18 cellular contexts compared by ENCODE assay signal in the genomic region with DNA sequence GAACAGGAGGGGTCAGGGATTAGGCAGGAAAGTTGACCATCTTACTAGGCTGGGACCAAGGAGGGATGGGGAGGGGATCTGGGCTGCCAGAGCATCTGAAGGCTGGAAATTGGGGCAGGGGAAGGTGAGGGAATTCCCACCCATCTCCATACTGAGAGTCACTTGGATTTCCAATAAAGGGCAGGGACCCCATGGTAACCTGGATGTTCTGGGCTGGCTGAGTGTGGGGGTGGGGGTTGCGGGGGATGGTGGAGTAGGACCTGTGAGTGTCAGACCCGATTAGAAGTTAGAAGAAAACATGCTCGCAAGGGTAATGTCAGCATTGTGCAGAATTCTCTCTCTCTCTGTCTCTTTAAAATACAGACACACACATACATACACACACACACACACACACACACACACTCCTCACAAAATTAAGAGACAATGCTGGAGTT. TPM values are rescaled to one million over a fixed set of nuclear protein-coding genes. Genes with fewer than 3 reads are reported as not detected.
DNase-seq lines count a peak whose midpoint lies in the region; ATAC-seq and TF ChIP-seq lines count a peak whose summit lies in the region.
"Had no signal": no experiment of that assay in that cellular context is flagged by ENCODE, and none has a peak within 500 bp of the region (broad histone marks: within the 10 kb centered on the region; RNA-seq: fewer than 3 reads in every experiment).

No MANE protein-coding gene starts in this region.

- no peak overlapping the region for H2AK5ac ChIP-seq in mesenchymal stem cell (ENCODE audit: low read length, severe bottlenecking)

- no peaks in the 10 kb centered on the region for H3K9me3 ChIP-seq in adipocyte (ENCODE audit: control insufficient read depth, low read length)
- H3K9me3 ChIP-seq in mesenchymal stem cell (ENCODE audit: control insufficient read depth, low read length): no peaks in the 10 kb centered on the region
- H3K9me3 ChIP-seq: neutrophil, tibial nerve had no signal

- no peak overlapping the region for H2AFZ ChIP-seq in mesenchymal stem cell (ENCODE audit: low read depth, low read length)

- H3K36me3 Mint-ChIP-seq in stimulated activated naive CD8-positive, alpha-beta T cell treated with anti-CD3 and anti-CD28 coated beads, Interleukin-15, Interleukin-2, amounts not matched to agents 100 ng/mL and 50 ng/mL, for 24 hours (ENCODE audit: low read depth): no peaks in the 10 kb centered on the region
- H3K36me3 Mint-ChIP-seq: activated CD8-positive, alpha-beta memory T cell treated with anti-CD3 and anti-CD28 coated beads, Interleukin-2, amount 10 ng/mL, durations not matched to agents 7 days and 5 days; activated naive CD4-positive, alpha-beta T cell treated with anti-CD3 and anti-CD28 coated beads, Interleukin-2, amount 10 ng/mL, durations not matched to agents 7 days and 5 days; memory B cell had no signal

- peaks cover 22% of the 10 kb centered on the region for H3K4me1 ChIP-seq in adipocyte (ENCODE audit: control insufficient read depth, insufficient read depth, low read length)
- peaks cover 6% of the 10 kb centered on the region for H3K4me1 ChIP-seq in mesenchymal stem cell (ENCODE audit: control insufficient read depth, insufficient read depth, low read depth, low read length)

- no peak overlapping the region for H3K18ac ChIP-seq in mesenchymal stem cell (ENCODE audit: low read depth in 1 of 2, low read length in 2 of 2)

- H3K23ac ChIP-seq in mesenchymal stem cell (ENCODE audit: low read length in 2 of 2): no peak overlapping the region

- H3K27me3 ChIP-seq in adipocyte (replicated peaks; ENCODE audit: control insufficient read depth, insufficient read depth, low read length) (no peaks in the 10 kb centered on the region), mesenchymal stem cell (ENCODE audit: control insufficient read depth in 1 of 2, insufficient read depth in 1 of 2, low read length in 2 of 2) (no peaks in the 10 kb centered on the region)
- H3K27me3 ChIP-seq: neutrophil, tibial nerve had no signal

- H3K4me3 ChIP-seq in adipocyte (ENCODE audit: low read length): peak overlapping the region; percentile 57
- no peak overlapping the region for H3K4me3 ChIP-seq in mesenchymal stem cell (ENCODE audit: insufficient read depth in 1 of 2, low read depth in 1 of 2, low read length in 2 of 2)
- H3K4me3 ChIP-seq: tibial nerve had no signal

- peak overlapping the region in 1 of 2 experiments; percentile 48 for H3K14ac ChIP-seq in mesenchymal stem cell (ENCODE audit: low read length in 2 of 2)

- H3K79me1 ChIP-seq in mesenchymal stem cell (replicated peaks; ENCODE audit: low read length, poor library complexity, severe bottlenecking): no peaks in the 10 kb centered on the region

- H3K4ac ChIP-seq in mesenchymal stem cell (ENCODE audit: low read depth in 1 of 2, low read length in 2 of 2): no peak overlapping the region

- WGBS in mesenchymal stem cell: no CpG with 5 or more reads among the region's 3 CpGs

- H2BK12ac ChIP-seq in mesenchymal stem cell (ENCODE audit: low read length in 2 of 2): no peak overlapping the region

- H3K36me3 ChIP-seq in adipocyte (ENCODE audit: control insufficient read depth, insufficient read depth, low read length, severe bottlenecking) (no peaks in the 10 kb centered on the region), mesenchymal stem cell (ENCODE audit: control insufficient read depth in 1 of 2, insufficient read depth in 2 of 2, low read depth in 1 of 2, low read length in 2 of 2) (no peaks in the 10 kb centered on the region)
- H3K36me3 ChIP-seq: neutrophil, tibial nerve had no signal

- peak overlapping the region; percentile 63 for H3K27ac Mint-ChIP-seq in stimulated activated naive CD8-positive, alpha-beta T cell treated with anti-CD3 and anti-CD28 coated beads, Interleukin-15, Interleukin-2, amounts not matched to agents 100 ng/mL and 50 ng/mL, for 24 hours
- H3K27ac Mint-ChIP-seq: activated CD8-positive, alpha-beta memory T cell treated with anti-CD3 and anti-CD28 coated beads, Interleukin-2, amount 10 ng/mL, durations not matched to agents 7 days and 5 days; activated naive CD4-positive, alpha-beta T cell treated with anti-CD3 and anti-CD28 coated beads, Interleukin-2, amount 10 ng/mL, durations not matched to agents 7 days and 5 days; memory B cell had no signal

- H2BK15ac ChIP-seq in mesenchymal stem cell (ENCODE audit: low read depth, poor library complexity, severe bottlenecking): no peak overlapping the region

- H2BK5ac ChIP-seq in mesenchymal stem cell (ENCODE audit: low read depth, low read length, poor library complexity, severe bottlenecking): no peak overlapping the region

- no peak for DNase-seq in stimulated activated naive CD8-positive, alpha-beta T cell treated with anti-CD3 and anti-CD28 coated beads, Interleukin-15, Interleukin-2, amounts not matched to agents 100 U/mL and 50 U/mL, for 24 hours
- no peak for DNase-seq in adipocyte (ENCODE audit: low read depth)
- DNase-seq in mesenchymal stem cell: no peak
- DNase-seq in NCI-H2227 treated with DMSO at 0.1 percent for 48 hours (lab: John Stamatoyannopoulos, UW): no peak
- DNase-seq in left ventricle myocardium superior: no peak
- DNase-seq in GM13977 (ENCODE audit: low spot score): no peak
- DNase-seq: activated naive CD4-positive, alpha-beta T cell treated with anti-CD3 and anti-CD28 coated beads, Interleukin-2, amount 10 ng/mL, durations not matched to agents 7 days and 5 days; CD8-positive, alpha-beta memory T cell; NCI-H1694 treated with DMSO at 0.1 percent for 48 hours; NCI-H524 treated with DMSO at 0.1 percent for 48 hours; stimulated activated CD4-positive, alpha-beta T cell treated with anti-CD3 and anti-CD28 coated beads, Interleukin-4, amount 100 ng/mL, for 24 hours had no signal

- no peaks in the 10 kb centered on the region for H3K9me3 Mint-ChIP-seq in stimulated activated naive CD8-positive, alpha-beta T cell treated with anti-CD3 and anti-CD28 coated beads, Interleukin-15, Interleukin-2, amounts not matched to agents 100 ng/mL and 50 ng/mL, for 24 hours
- H3K9me3 Mint-ChIP-seq: activated naive CD4-positive, alpha-beta T cell treated with anti-CD3 and anti-CD28 coated beads, Interleukin-2, amount 10 ng/mL, durations not matched to agents 7 days and 5 days; CD8-positive, alpha-beta memory T cell; memory B cell had no signal

- no peak overlapping the region for H4K91ac ChIP-seq in mesenchymal stem cell (ENCODE audit: low read length)

- H3K9ac ChIP-seq in adipocyte (ENCODE audit: low read length) (peak overlapping the region; percentile 51), mesenchymal stem cell (ENCODE audit: low read length) (peak overlapping the region; percentile 34)

- H2BK120ac ChIP-seq in mesenchymal stem cell (ENCODE audit: low read depth, low read length): no peak overlapping the region

- H4K8ac ChIP-seq in mesenchymal stem cell (ENCODE audit: low read length): no peak overlapping the region

- no peak for ATAC-seq in stimulated activated naive CD8-positive, alpha-beta T cell treated with anti-CD3 and anti-CD28 coated beads, Interleukin-15, Interleukin-2, amounts not matched to agents 100 U/mL and 50 U/mL, for 24 hours
- no peak for ATAC-seq in GM21423 (IDR thresholded peaks at IDR 0.05; ENCODE audit: unreplicated experiment)
- ATAC-seq in left ventricle myocardium superior: no peak
- ATAC-seq: sciatic nerve had no signal

- H3K4me1 Mint-ChIP-seq in stimulated activated naive CD8-positive, alpha-beta T cell treated with anti-CD3 and anti-CD28 coated beads, Interleukin-15, Interleukin-2, amounts not matched to agents 100 ng/mL and 50 ng/mL, for 24 hours (ENCODE audit: low read depth): peaks cover 8% of the 10 kb centered on the region
- H3K4me1 Mint-ChIP-seq: activated naive CD4-positive, alpha-beta T cell treated with anti-CD3 and anti-CD28 coated beads, Interleukin-2, amount 10 ng/mL, durations not matched to agents 7 days and 5 days had no signal

- TF ChIP-seq CTCF in GM13977 (IDR thresholded peaks at IDR 0.05; ENCODE audit: extremely low read depth, insufficient read depth, missing control alignments): no peak

- intact Hi-C loops in left ventricle myocardium superior (cut with micrococcal nuclease): no loop called here

- H3K27me3 Mint-ChIP-seq in stimulated activated naive CD8-positive, alpha-beta T cell treated with anti-CD3 and anti-CD28 coated beads, Interleukin-15, Interleukin-2, amounts not matched to agents 100 ng/mL and 50 ng/mL, for 24 hours: no peaks in the 10 kb centered on the region
- H3K27me3 Mint-ChIP-seq: activated naive CD4-positive, alpha-beta T cell treated with anti-CD3 and anti-CD28 coated beads, Interleukin-2, amount 10 ng/mL, durations not matched to agents 7 days and 5 days had no signal

- in situ Hi-C loops in GM13977 (cut with MboI; ENCODE audit: low pct_unique_long_range_greater_than_20kb, low sequenced_read_pairs, unreplicated experiment): no loop called here

- no peak overlapping the region for H3K27ac ChIP-seq in mesenchymal stem cell (ENCODE audit: low read length, poor library complexity, severe bottlenecking)
- H3K27ac ChIP-seq: neutrophil had no signal

- H3K4me2 ChIP-seq in mesenchymal stem cell (ENCODE audit: low read length, poor library complexity, severe bottlenecking): no peak overlapping the region

- no peak overlapping the region for H3K4me3 Mint-ChIP-seq in stimulated activated naive CD8-positive, alpha-beta T cell treated with anti-CD3 and anti-CD28 coated beads, Interleukin-15, Interleukin-2, amounts not matched to agents 100 ng/mL and 50 ng/mL, for 24 hours
- H3K4me3 Mint-ChIP-seq: activated CD8-positive, alpha-beta memory T cell treated with anti-CD3 and anti-CD28 coated beads, Interleukin-2, amount 10 ng/mL, durations not matched to agents 7 days and 5 days; activated naive CD4-positive, alpha-beta T cell treated with anti-CD3 and anti-CD28 coated beads, Interleukin-2, amount 10 ng/mL, durations not matched to agents 7 days and 5 days; CD8-positive, alpha-beta memory T cell; memory B cell had no signal

RNA-seq across cellular contexts. Expression of gene EPS15, which starts 40.0 kb away (rescaled TPM):
- 42.9 TPM for polyA plus RNA-seq in mesenchymal stem cell (2013, experiment 1 of 2)
- 41.3 TPM for polyA plus RNA-seq in mesenchymal stem cell (2013, experiment 2 of 2)
- total RNA-seq in left ventricle myocardium superior: 71.6 TPM

RNA-seq across cellular contexts. Expression of gene OSBPL9, which starts 57.8 kb away (rescaled TPM):
- polyA plus RNA-seq in mesenchymal stem cell (2013, experiment 1 of 2): 48.8 TPM
- 49.0 TPM for polyA plus RNA-seq in mesenchymal stem cell (2013, experiment 2 of 2)
- 52.3 TPM for total RNA-seq in left ventricle myocardium superior
